8 cellular contexts compared by ENCODE assay signal in the genomic region with DNA sequence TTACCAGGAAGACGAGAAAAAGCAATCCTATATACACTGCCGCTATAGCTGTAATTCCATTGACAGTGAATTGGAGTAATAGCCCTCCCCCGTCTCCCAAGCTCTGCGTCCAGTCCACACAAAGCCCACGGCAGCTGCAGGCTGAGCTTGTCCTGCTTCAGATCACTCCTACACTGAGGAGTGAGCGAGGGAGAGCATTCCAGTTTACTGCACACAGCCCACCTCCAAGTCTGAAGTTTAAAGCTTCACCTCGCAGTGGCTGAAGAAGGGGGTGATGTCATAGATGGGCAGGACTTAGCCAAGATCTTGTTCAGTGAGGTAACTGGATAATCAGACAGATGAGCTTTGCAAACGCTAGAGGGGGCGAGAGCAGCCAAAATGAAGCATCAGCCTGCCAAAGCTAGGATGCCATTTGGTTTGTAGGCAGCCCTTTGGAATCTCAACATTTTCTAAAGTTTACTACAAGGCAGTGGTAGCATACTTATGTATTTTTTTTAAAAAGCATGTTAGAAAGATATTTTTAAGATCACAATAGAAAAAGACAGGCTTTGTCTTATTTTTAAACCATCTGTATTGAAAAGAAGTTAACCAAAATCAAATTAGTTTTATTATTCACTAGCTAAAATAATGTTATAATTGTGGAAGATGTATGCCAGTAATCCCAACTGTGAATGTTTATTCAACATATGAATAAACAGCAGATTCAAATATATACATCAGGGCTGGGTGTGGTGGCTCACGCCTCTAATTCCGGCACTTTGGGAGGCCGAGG. TPM values are rescaled to one million over a fixed set of nuclear protein-coding genes. Genes with fewer than 3 reads are reported as not detected.
DNase-seq lines count a peak whose midpoint lies in the region; ATAC-seq, FAIRE-seq and TF ChIP-seq lines count a peak whose summit lies in the region.

A gene (minus strand): TSS at position 213 of the 772 bp plus-strand sequence. CDS start 10,106 bp downstream, outside the sequence.

- ATAC-seq in HG02759 (IDR thresholded peaks at IDR 0.05; ENCODE audit: unreplicated experiment): peak; percentile 96

- H3K27ac ChIP-seq in 22Rv1: peak within 1 kb of the TSS; percentile 79
- peak within 1 kb of the TSS in 1 of 3 donors; percentile 31 for H3K27ac ChIP-seq in thyroid gland

- no peaks in the 10 kb centered on the region for H3K27me3 ChIP-seq in thyroid gland

- no peaks in the 10 kb centered on the region for H3K9me3 ChIP-seq in thyroid gland

- no peaks in the 10 kb centered on the region for H3K36me3 ChIP-seq in thyroid gland

- WGBS in thyroid gland, 2 donors: 24 to 25% methylated on average over 12 of the region's 12 CpGs

- TF ChIP-seq CTCF in 22Rv1 (IDR thresholded peaks at IDR 0.05) (peak; percentile 89), thyroid gland (IDR thresholded peaks at IDR 0.05) (peak in 5 of 6 experiments; percentile 52 to 95 (median 84))

- peak; percentile 82 for FAIRE-seq in GM12892 (lab: Jason Lieb, UNC)

- H3K4me3 ChIP-seq in thyroid gland (replicated peaks in 1 of 3): peak within 1 kb of the TSS; percentile 5 to 32 (median 7)

- no peaks in the 10 kb centered on the region for H3K4me1 ChIP-seq in thyroid gland

- DNase-seq in GM12892 (ENCODE audit: insufficient read length): no peak
- peak; percentile 82 for DNase-seq in NAMALWA (ENCODE audit: low spot score)
- peak; percentile 79 for DNase-seq in SIG-M5 treated with dmso at 0.1 percent for 504 hours (lab: John Stamatoyannopoulos, UW; ENCODE audit: unreplicated experiment)
- DNase-seq in epidermal melanocyte (ENCODE audit: insufficient read length, low spot score): peak; percentile 56
- peak; percentile 51 to 92 for DNase-seq in lung microvascular endothelial cell (ENCODE audit: low read depth in 2 of 2)
- DNase-seq in thyroid gland: peak; percentile 90 to 92

- no peak for TF ChIP-seq POLR2A in GM12892 (IDR thresholded peaks at IDR 0.05; ENCODE audit: low read depth, low read length)
- peak; percentile 45 to 99 for TF ChIP-seq POLR2A in thyroid gland (IDR thresholded peaks at IDR 0.05)

- intact Hi-C loops in thyroid gland (cut with DNase I): no loop called here

RNA-seq across cellular contexts. Expression of the gene that starts here (rescaled TPM):
- not detected for polyA plus RNA-seq in GM12892 (2012; ENCODE audit: missing spikeins)
- total RNA-seq in lung microvascular endothelial cell (0.87 and 3.4 TPM in 2 replicates), thyroid gland (10 to 100 TPM; 12.0 to 31.4 (median 16.2) TPM)
